ENCODE assay signal across 34 cellular contexts in genomic region chr3:5270656-5271055, GRCh38.
"Had no signal": no experiment of that assay in that cellular context is flagged by ENCODE, and none has a peak within 500 bp of the region (broad histone marks: within the 10 kb centered on the region; RNA-seq: fewer than 3 reads in every experiment).

No MANE protein-coding gene starts in this region.

- H3K9me3 Mint-ChIP-seq: activated B cell treated with CpG ODN at 0.5 μM for 24 hours; activated CD8-positive, alpha-beta T cell treated with anti-CD3 and anti-CD28 coated beads for 36 hours; activated T-cell treated with anti-CD3 and anti-CD28 coated beads, Interleukin-2, amount 50 U/mL, for 4 hours; activated T-helper 17 cell treated with anti-CD3 and anti-CD28 coated beads, Interleukin-2, amount 50 U/mL, for 72 hours; central memory CD8-positive, alpha-beta T cell; effector memory CD8-positive, alpha-beta T cell; T-helper 2 cell treated with Interferon-gamma antibody and Interleukin-4, amounts not matched to agents 5 μg/mL and 100 μg/mL, for 36 hours had no signal

- ATAC-seq: activated CD4-positive, CD25-positive, alpha-beta regulatory T cell treated with anti-CD3 and anti-CD28 coated beads, Interleukin-2, amount 50 U/mL, for 24 hours; activated CD8-positive, alpha-beta T cell treated with anti-CD3 and anti-CD28 coated beads for 36 hours; activated T-cell treated with anti-CD3 and anti-CD28 coated beads, Interleukin-2, amount 50 U/mL, for 4 hours; activated T-helper 17 cell treated with anti-CD3 and anti-CD28 coated beads, Interleukin-2, amount 50 U/mL, for 72 hours; effector memory CD8-positive, alpha-beta T cell; gastroesophageal sphincter; T-helper 17 cell had no signal

- H3K4me3 Mint-ChIP-seq: activated B cell treated with CpG ODN at 0.5 μM for 24 hours; activated CD8-positive, alpha-beta T cell treated with anti-CD3 and anti-CD28 coated beads for 36 hours; activated naive CD8-positive, alpha-beta T cell; activated T-cell treated with anti-CD3 and anti-CD28 coated beads, Interleukin-2, amount 50 U/mL, for 4 hours; activated T-helper 17 cell treated with anti-CD3 and anti-CD28 coated beads, Interleukin-2, amount 50 U/mL, for 72 hours; central memory CD8-positive, alpha-beta T cell; effector memory CD8-positive, alpha-beta T cell; T-helper 17 cell; T-helper 2 cell treated with Interferon-gamma antibody and Interleukin-4, amounts not matched to agents 5 μg/mL and 100 μg/mL, for 36 hours had no signal

- H3K4me1 Mint-ChIP-seq: activated B cell treated with CpG ODN at 0.5 μM for 24 hours; activated T-helper 17 cell treated with anti-CD3 and anti-CD28 coated beads, Interleukin-2, amount 50 U/mL, for 72 hours; central memory CD8-positive, alpha-beta T cell had no signal

- H3K36me3 ChIP-seq: brain microvascular endothelial cell, esophagus squamous epithelium, gastroesophageal sphincter, WERI-Rb-1 had no signal

- H3K4me1 ChIP-seq: esophagus squamous epithelium, gastroesophageal sphincter had no signal

- FAIRE-seq: astrocyte, bronchial epithelial cell had no signal

- H3K36me3 Mint-ChIP-seq: activated naive CD8-positive, alpha-beta T cell had no signal

- H3K27ac ChIP-seq: brain microvascular endothelial cell, coronary artery, esophagus squamous epithelium, gastroesophageal sphincter, WERI-Rb-1 had no signal

- H3K27me3 Mint-ChIP-seq: activated B cell treated with CpG ODN at 0.5 μM for 24 hours; activated CD8-positive, alpha-beta T cell treated with anti-CD3 and anti-CD28 coated beads for 36 hours; activated naive CD8-positive, alpha-beta T cell; activated T-helper 17 cell treated with anti-CD3 and anti-CD28 coated beads, Interleukin-2, amount 50 U/mL, for 72 hours; central memory CD8-positive, alpha-beta T cell had no signal

- H3K9me3 ChIP-seq: esophagus squamous epithelium, gastroesophageal sphincter had no signal

- DNase-seq: activated B cell treated with CpG ODN at 0.5 μM for 24 hours; activated CD4-positive, alpha-beta T cell treated with anti-CD3 and anti-CD28 coated beads for 48 hours; activated CD4-positive, alpha-beta T cell treated with anti-CD3 and anti-CD28 coated beads, Interleukin-2, amount 50 U/mL, for 1 hour; activated CD4-positive, alpha-beta T cell treated with anti-CD3 and anti-CD28 coated beads, Interleukin-2, amount 50 U/mL, for 48 hours; activated CD8-positive, alpha-beta memory T cell treated with anti-CD3 and anti-CD28 coated beads for 24 hours; activated CD8-positive, alpha-beta T cell treated with anti-CD3 and anti-CD28 coated beads for 36 hours; activated effector memory CD4-positive, alpha-beta T cell treated with Interleukin-2 at 50 U/mL for 16 hours; activated gamma-delta T cell treated with Interleukin-2 at 50 U/mL for 16 hours; activated naive CD4-positive, alpha-beta T cell treated with anti-CD3 and anti-CD28 coated beads, Interleukin-2, amount 50 U/mL, for 16 hours; activated naive CD4-positive, alpha-beta T cell treated with Interleukin-2 at 50 U/mL for 16 hours; activated T-cell treated with anti-CD3 and anti-CD28 coated beads, Interleukin-2, amount 50 U/mL, for 4 hours; amniotic stem cell; anterior cingulate cortex; brain microvascular endothelial cell; dermis blood vessel endothelial cell; effector CD4-positive, alpha-beta T cell; effector memory CD8-positive, alpha-beta T cell; erythroblast; esophagus squamous epithelium; foreskin melanocyte; head of caudate nucleus; T-helper 1 cell; T-helper 17 cell; T1000; WERI-Rb-1 had no signal

- H3K27me3 ChIP-seq: brain microvascular endothelial cell, esophagus squamous epithelium, gastroesophageal sphincter had no signal

- H3K27ac Mint-ChIP-seq: activated B cell treated with CpG ODN at 0.5 μM for 24 hours; activated CD8-positive, alpha-beta T cell treated with anti-CD3 and anti-CD28 coated beads for 36 hours; activated naive CD8-positive, alpha-beta T cell; activated T-helper 17 cell treated with anti-CD3 and anti-CD28 coated beads, Interleukin-2, amount 50 U/mL, for 72 hours; effector memory CD8-positive, alpha-beta T cell; T-helper 17 cell; T-helper 2 cell treated with Interferon-gamma antibody and Interleukin-4, amounts not matched to agents 5 μg/mL and 100 μg/mL, for 36 hours had no signal

- H3K4me3 ChIP-seq: coronary artery, esophagus squamous epithelium, gastroesophageal sphincter had no signal
